1 cellular context compared by ENCODE assay signal in the genomic region with DNA sequence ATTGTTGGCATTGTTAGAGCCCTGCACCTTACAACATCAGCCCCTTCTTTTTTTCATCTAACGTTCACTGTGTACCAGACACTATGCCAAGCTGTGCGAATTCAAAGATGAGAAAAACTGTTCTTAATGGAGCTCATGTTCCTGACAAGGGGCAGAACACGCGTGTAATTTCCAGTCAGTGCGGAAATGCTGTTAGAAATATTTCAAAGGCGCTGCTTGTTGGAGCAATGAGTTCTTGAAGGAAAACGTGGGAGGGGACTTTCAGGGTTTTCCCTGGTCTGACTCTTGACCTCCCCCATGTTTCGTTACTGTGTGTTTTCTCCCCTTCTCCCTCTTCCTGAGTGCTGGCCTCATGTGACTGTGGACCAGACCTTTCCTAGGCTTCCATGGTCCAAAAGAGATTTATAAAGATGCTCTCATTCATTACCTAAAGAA.
TF ChIP-seq lines count a peak whose summit lies in the region.

No MANE protein-coding gene starts in this region.

TF ChIP-seq in endothelial cell of umbilical vein, 7 proteins besides CTCF, POLR2A, EP300 and RAD21:
- no peak for TF ChIP-seq EZH2 (IDR thresholded peaks at IDR 0.05; ENCODE audit: borderline replicate concordance, low read depth, low read length, severe bottlenecking)
- no peak for TF ChIP-seq MYC (IDR thresholded peaks at IDR 0.05; ENCODE audit: low read depth, low read length)
- no peak for TF ChIP-seq MAX (IDR thresholded peaks at IDR 0.05; ENCODE audit: insufficient read depth, insufficient read length)
- no peak for TF ChIP-seq GATA2 (IDR thresholded peaks at IDR 0.05; ENCODE audit: insufficient read depth, insufficient read length, low read depth, low read length)
- no peak for TF ChIP-seq JUN (IDR thresholded peaks at IDR 0.05; ENCODE audit: borderline replicate concordance, insufficient read depth, insufficient read length, low read depth)
- TF ChIP-seq POLR2AphosphoS5 (IDR thresholded peaks at IDR 0.05; ENCODE audit: insufficient read depth, low read depth, low read length): no peak
- TF ChIP-seq FOS (IDR thresholded peaks at IDR 0.05; ENCODE audit: borderline replicate concordance, insufficient read depth, low read length): no peak
